ENCODE assay signal across 27 cellular contexts in the genomic region with DNA sequence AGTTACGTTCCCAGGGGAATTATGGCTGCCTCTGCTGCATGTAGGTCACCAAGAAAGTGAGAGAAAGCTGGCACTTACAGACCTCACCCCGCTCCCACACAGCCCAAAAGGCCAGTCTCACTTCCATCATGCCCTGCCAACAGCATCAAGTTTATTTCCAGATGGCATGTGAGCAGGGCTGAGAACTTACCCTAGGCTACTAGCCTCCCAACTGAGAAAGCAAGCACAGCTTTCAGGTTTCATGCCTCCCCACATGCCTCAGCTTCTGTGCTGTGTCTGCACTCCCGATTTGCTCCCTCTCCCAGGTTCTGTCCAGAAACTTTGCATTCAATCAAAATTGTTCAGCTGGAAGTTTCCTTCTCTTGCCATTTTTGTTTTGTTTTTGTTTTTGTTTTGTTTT. TPM values are rescaled to one million over a fixed set of nuclear protein-coding genes. Genes with fewer than 3 reads are reported as not detected.
"Had no signal": no experiment of that assay in that cellular context is flagged by ENCODE, and none has a peak within 500 bp of the region (broad histone marks: within the 10 kb centered on the region; RNA-seq: fewer than 3 reads in every experiment).

No MANE protein-coding gene starts in this region.

- H3K27me3 ChIP-seq: stomach, suprapubic skin, testis, thyroid gland, tibial artery, tibial nerve, transverse colon, upper lobe of left lung, upper lobe of right lung, uterus, vagina had no signal

- H3K9me3 ChIP-seq: suprapubic skin, testis, thyroid gland, upper lobe of right lung, uterus, vagina had no signal

- H3K4me3 ChIP-seq: stomach, suprapubic skin, testis, thoracic aorta, thyroid gland, tibial artery, tibial nerve, transverse colon, upper lobe of left lung, upper lobe of right lung, uterus, vagina had no signal

- H3K4me1 ChIP-seq: stomach, suprapubic skin, testis, thyroid gland, tibial artery, tibial nerve, transverse colon, upper lobe of left lung, upper lobe of right lung, uterus, vagina had no signal

- H3K27ac ChIP-seq: stomach, suprapubic skin, testis, thoracic aorta, thyroid gland, tibial artery, tibial nerve, transverse colon, upper lobe of left lung, upper lobe of right lung, uterus, vagina had no signal

- ATAC-seq: stimulated activated effector memory CD8-positive, alpha-beta T cell treated with anti-CD3 and anti-CD28 coated beads, Interleukin-12 subunit alpha, Interleukin-12 subunit beta, amount 100 ng/mL, for 72 hours; stimulated activated memory B cell treated with anti-CD40 and anti-IgM and Interleukin-4, amounts not matched to agents 10 μg/mL and 1 μg/mL and 100 μg/mL, for 72 hours; stimulated activated naive B cell treated with anti-CD40 and anti-IgM and Interleukin-4, amounts not matched to agents 10 μg/mL and 1 μg/mL and 100 μg/mL, for 72 hours; stimulated activated naive CD8-positive, alpha-beta T cell treated with anti-CD3 and anti-CD28 coated beads, Interleukin-15, amount 100 ng/mL, for 72 hours; stimulated activated naive CD8-positive, alpha-beta T cell treated with anti-CD3 and anti-CD28 coated beads, Interleukin-15, Interleukin-2, amounts not matched to agents 100 U/mL and 50 U/mL, for 24 hours; upper lobe of right lung had no signal

- FAIRE-seq: urothelium cell line had no signal

- DNase-seq: stimulated activated CD4-positive, alpha-beta T cell treated with anti-CD3 and anti-CD28 coated beads, Interleukin-2, amount 100 ng/mL, for 48 hours; stimulated activated CD4-positive, alpha-beta T cell treated with anti-CD3 and anti-CD28 coated beads, Interleukin-4, amount 100 ng/mL, for 1 hour; stimulated activated CD4-positive, alpha-beta T cell treated with anti-CD3 and anti-CD28 coated beads, Interleukin-4, amount 100 ng/mL, for 24 hours; stimulated activated CD4-positive, alpha-beta T cell treated with anti-CD3 and anti-CD28 coated beads, Interleukin-4, amount 100 ng/mL, for 4 hours; stimulated activated CD8-positive, alpha-beta memory T cell treated with anti-CD3 and anti-CD28 coated beads, Interleukin-4, amount 100 ng/mL, for 48 hours; stimulated activated naive B cell treated with anti-CD40 and anti-IgM and Interleukin-4, amounts not matched to agents 10 μg/mL and 1 μg/mL and 100 μg/mL, for 72 hours; stimulated activated naive CD4-positive, alpha-beta T cell; stimulated activated naive CD4-positive, alpha-beta T cell treated with Interleukin-2 at 50 U/mL for 16 hours; stimulated activated naive CD8-positive, alpha-beta T cell treated with anti-CD3 and anti-CD28 coated beads, Interleukin-15, amount 100 ng/mL, for 72 hours; stimulated activated naive CD8-positive, alpha-beta T cell treated with anti-CD3 and anti-CD28 coated beads, Interleukin-15, Interleukin-2, amounts not matched to agents 100 U/mL and 50 U/mL, for 24 hours; stomach; substantia nigra; testis; thyroid gland; tibial artery; transverse colon; trophoblast cell; upper lobe of left lung; upper lobe of right lung; uterus had no signal

- H3K36me3 ChIP-seq: stomach, suprapubic skin, thoracic aorta, thyroid gland, tibial artery, transverse colon, upper lobe of left lung, upper lobe of right lung, uterus, vagina had no signal

RNA-seq across cellular contexts. Expression of gene CRB1, which starts 59.1 kb away (rescaled TPM):
- total RNA-seq: thoracic aorta, vagina had no signal
